33 cellular contexts compared by ENCODE assay signal in genomic region chr11:74736031-74736430, GRCh38. TPM values are rescaled to one million over a fixed set of nuclear protein-coding genes. Genes with fewer than 3 reads are reported as not detected.
"Had no signal": no experiment of that assay in that cellular context is flagged by ENCODE, and none has a peak within 500 bp of the region (broad histone marks: within the 10 kb centered on the region; RNA-seq: fewer than 3 reads in every experiment).

No MANE protein-coding gene starts in this region.

- H3K27ac Mint-ChIP-seq: natural killer cell; nephron; neural progenitor cell; progenitor cell of endocrine pancreas; stimulated activated memory B cell treated with anti-CD40 and anti-IgM and Interleukin-4, amounts not matched to agents 10 μg/mL and 1 μg/mL and 100 μg/mL, for 72 hours; stimulated activated naive CD8-positive, alpha-beta T cell treated with anti-CD3 and anti-CD28 coated beads, Interleukin-15, amount 100 ng/mL, for 72 hours; type B pancreatic cell had no signal

- H3K4me3 Mint-ChIP-seq: natural killer cell; nephron; neural progenitor cell; stimulated activated memory B cell treated with anti-CD40 and anti-IgM and Interleukin-4, amounts not matched to agents 10 μg/mL and 1 μg/mL and 100 μg/mL, for 72 hours; stimulated activated naive CD8-positive, alpha-beta T cell treated with anti-CD3 and anti-CD28 coated beads, Interleukin-15, amount 100 ng/mL, for 72 hours; type B pancreatic cell had no signal

- DNase-seq: natural killer cell; occipital lobe; ovary; posterior cingulate gyrus; psoas muscle; right cardiac atrium; spleen; stimulated activated CD4-positive, alpha-beta T cell treated with anti-CD3 and anti-CD28 coated beads, Interleukin-12 subunit alpha, Interleukin-12 subunit beta, amount 100 ng/mL, for 4 hours; stimulated activated CD4-positive, alpha-beta T cell treated with anti-CD3 and anti-CD28 coated beads, Interleukin-1b, Interleukin-23, amount 100 ng/mL, for 48 hours; stimulated activated CD4-positive, alpha-beta T cell treated with anti-CD3 and anti-CD28 coated beads, Interleukin-4, amount 100 ng/mL, for 1 hour; stimulated activated CD4-positive, alpha-beta T cell treated with anti-CD3 and anti-CD28 coated beads, Interleukin-4, amount 100 ng/mL, for 4 hours; stimulated activated CD8-positive, alpha-beta memory T cell treated with anti-CD3 and anti-CD28 coated beads, Interleukin-4, amount 100 ng/mL, for 48 hours; stimulated activated naive CD4-positive, alpha-beta T cell; stimulated activated naive CD8-positive, alpha-beta T cell treated with anti-CD3 and anti-CD28 coated beads, Interleukin-15, Interleukin-2, amounts not matched to agents 100 U/mL and 50 U/mL, for 24 hours; substantia nigra; testis; tibial artery; transverse colon; upper lobe of right lung; uterus had no signal

- H3K36me3 ChIP-seq: neural progenitor cell, ovary, spleen, suprapubic skin, tibial artery, transverse colon, upper lobe of right lung, uterus had no signal

- H3K27ac ChIP-seq: neural progenitor cell, ovary, parathyroid adenoma, psoas muscle, skin epidermis, spleen, suprapubic skin, testis, tibial artery, transverse colon, upper lobe of right lung, uterus had no signal

- H2AFZ ChIP-seq: neural progenitor cell, parathyroid adenoma had no signal

- H3K79me2 ChIP-seq: parathyroid adenoma had no signal

- H3K4me3 ChIP-seq: neural progenitor cell, ovary, psoas muscle, skin epidermis, smooth muscle cell, spleen, suprapubic skin, testis, tibial artery, transverse colon, upper lobe of right lung, uterus had no signal

- H3K9me3 Mint-ChIP-seq: natural killer cell; stimulated activated memory B cell treated with anti-CD40 and anti-IgM and Interleukin-4, amounts not matched to agents 10 μg/mL and 1 μg/mL and 100 μg/mL, for 72 hours; stimulated activated naive CD8-positive, alpha-beta T cell treated with anti-CD3 and anti-CD28 coated beads, Interleukin-15, amount 100 ng/mL, for 72 hours; type B pancreatic cell had no signal

- H3K4me2 ChIP-seq: neural progenitor cell, smooth muscle cell had no signal

- H3K4me1 ChIP-seq: neural progenitor cell, parathyroid adenoma, testis had no signal

- ATAC-seq: psoas muscle; right cardiac atrium; sciatic nerve; stimulated activated memory B cell treated with anti-CD40 and anti-IgM and Interleukin-4, amounts not matched to agents 10 μg/mL and 1 μg/mL and 100 μg/mL, for 72 hours; stimulated activated naive CD8-positive, alpha-beta T cell treated with anti-CD3 and anti-CD28 coated beads, Interleukin-15, amount 100 ng/mL, for 72 hours; stimulated activated naive CD8-positive, alpha-beta T cell treated with anti-CD3 and anti-CD28 coated beads, Interleukin-15, Interleukin-2, amounts not matched to agents 100 U/mL and 50 U/mL, for 24 hours; upper lobe of right lung had no signal

- H3K36me3 Mint-ChIP-seq: natural killer cell; neural progenitor cell; stimulated activated memory B cell treated with anti-CD40 and anti-IgM and Interleukin-4, amounts not matched to agents 10 μg/mL and 1 μg/mL and 100 μg/mL, for 72 hours; type B pancreatic cell had no signal

- H3K9ac ChIP-seq: neural progenitor cell, parathyroid adenoma had no signal

- H3K27me3 ChIP-seq: ovary, testis, uterus had no signal

- H3K9me3 ChIP-seq: ovary, psoas muscle, spleen, suprapubic skin, testis, tibial artery, transverse colon, upper lobe of right lung, uterus had no signal

RNA-seq across cellular contexts. Expression of gene CHRDL2, which starts 4.8 kb away (rescaled TPM):
- total RNA-seq: natural killer cell, occipital lobe, renal cortical epithelial cell, suprapubic skin had no signal
- polyA plus RNA-seq: neural cell had no signal
